In genomic region chr20:40510622-40511021, GRCh38 we compare ENCODE assay signal across 22 cellular contexts.
"Had no signal": no experiment of that assay in that cellular context is flagged by ENCODE, and none has a peak within 500 bp of the region (broad histone marks: within the 10 kb centered on the region; RNA-seq: fewer than 3 reads in every experiment).

No MANE protein-coding gene starts in this region.

- H3K36me3 ChIP-seq: esophagus squamous epithelium, heart right ventricle, left lung, prostate gland, right atrium auricular region, sigmoid colon, stomach, tibial artery had no signal

- H3K4me3 Mint-ChIP-seq: naive thymus-derived CD8-positive, alpha-beta T cell; stimulated activated effector memory CD8-positive, alpha-beta T cell treated with anti-CD3 and anti-CD28 coated beads, Interleukin-12 subunit alpha, Interleukin-12 subunit beta, amount 100 ng/mL, for 72 hours; type B pancreatic cell had no signal

- H3K4me3 ChIP-seq: esophagus squamous epithelium, heart right ventricle, left lung, prostate gland, right atrium auricular region, sigmoid colon, stomach, testis, tibial artery had no signal

- H3K36me3 Mint-ChIP-seq: naive thymus-derived CD8-positive, alpha-beta T cell; stimulated activated effector memory CD8-positive, alpha-beta T cell treated with anti-CD3 and anti-CD28 coated beads, Interleukin-12 subunit alpha, Interleukin-12 subunit beta, amount 100 ng/mL, for 72 hours; type B pancreatic cell had no signal

- H3K27ac ChIP-seq: heart right ventricle, left lung, parathyroid adenoma, prostate gland, right atrium auricular region, sigmoid colon, stomach, testis had no signal

- H3K27me3 ChIP-seq: esophagus squamous epithelium, left lung, right atrium auricular region, sigmoid colon, stomach, testis, tibial artery had no signal

- ATAC-seq: heart right ventricle; left lung; naive thymus-derived CD8-positive, alpha-beta T cell; stimulated activated effector memory CD8-positive, alpha-beta T cell treated with anti-CD3 and anti-CD28 coated beads, Interleukin-12 subunit alpha, Interleukin-12 subunit beta, amount 100 ng/mL, for 72 hours had no signal

- DNase-seq: effector CD8-positive, alpha-beta T cell; erythroblast; esophagus squamous epithelium; foreskin melanocyte; glutamatergic neuron; heart right ventricle; hippocampal formation; left cardiac atrium; left lung; naive thymus-derived CD8-positive, alpha-beta T cell; sigmoid colon; stimulated activated CD4-positive, alpha-beta T cell treated with anti-CD3 and anti-CD28 coated beads, Interleukin-2, amount 100 ng/mL, for 24 hours; stimulated activated CD4-positive, alpha-beta T cell treated with anti-CD3 and anti-CD28 coated beads, Interleukin-4, amount 100 ng/mL, for 24 hours; stimulated activated naive CD4-positive, alpha-beta T cell treated with Interleukin-2 at 50 U/mL for 16 hours; stomach; testis; tibial artery had no signal

- H3K4me1 ChIP-seq: parathyroid adenoma, prostate gland, sigmoid colon, testis had no signal

- H3K4me1 Mint-ChIP-seq: stimulated activated effector memory CD8-positive, alpha-beta T cell treated with anti-CD3 and anti-CD28 coated beads, Interleukin-12 subunit alpha, Interleukin-12 subunit beta, amount 100 ng/mL, for 72 hours had no signal

- H3K9me3 ChIP-seq: esophagus squamous epithelium, heart right ventricle, left lung, prostate gland, right atrium auricular region, sigmoid colon, stomach, testis, tibial artery had no signal

- H3K27ac Mint-ChIP-seq: naive thymus-derived CD8-positive, alpha-beta T cell; stimulated activated effector memory CD8-positive, alpha-beta T cell treated with anti-CD3 and anti-CD28 coated beads, Interleukin-12 subunit alpha, Interleukin-12 subunit beta, amount 100 ng/mL, for 72 hours; type B pancreatic cell had no signal

- H3K9ac ChIP-seq: parathyroid adenoma had no signal

- H3K9me3 Mint-ChIP-seq: stimulated activated effector memory CD8-positive, alpha-beta T cell treated with anti-CD3 and anti-CD28 coated beads, Interleukin-12 subunit alpha, Interleukin-12 subunit beta, amount 100 ng/mL, for 72 hours; type B pancreatic cell had no signal
